Comparison of ENCODE assay signal across 8 cellular contexts in the genomic region with DNA sequence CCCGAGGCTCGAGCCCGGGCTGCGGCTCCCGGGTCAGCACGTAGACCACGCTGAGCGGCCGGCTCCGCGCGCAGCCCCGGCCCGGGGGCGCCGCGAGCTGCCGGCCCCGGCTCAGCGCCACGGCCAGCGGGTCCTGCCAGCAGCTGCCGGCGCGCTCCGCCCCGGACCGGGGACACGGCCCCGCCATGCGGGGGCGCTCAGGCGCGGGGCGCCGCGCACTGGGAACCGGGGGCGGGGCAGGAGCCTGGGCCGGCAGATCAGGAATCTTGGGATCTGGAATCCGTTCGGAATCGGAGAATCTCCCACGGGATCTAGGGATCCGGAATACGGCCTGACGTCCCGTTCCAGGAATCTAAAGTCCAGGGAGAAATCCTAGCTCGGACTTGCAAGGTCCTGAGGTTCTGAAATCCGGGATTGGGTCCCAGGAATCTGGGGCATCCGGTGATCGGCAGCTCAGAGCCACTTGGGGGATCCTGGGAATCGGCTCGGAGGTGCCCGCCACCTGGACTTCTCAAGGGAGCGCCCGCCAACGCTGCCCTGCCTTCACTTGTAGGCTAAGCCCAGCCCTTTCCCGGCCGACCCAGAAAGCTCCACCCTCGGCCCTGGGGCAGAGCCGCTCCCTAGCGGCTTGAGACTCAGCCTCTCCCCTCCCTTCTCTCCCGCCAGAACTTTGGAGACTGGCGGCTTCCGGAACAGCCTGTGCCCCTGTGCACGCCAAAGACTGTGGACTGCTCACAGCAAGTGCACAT. TPM values are rescaled to one million over a fixed set of nuclear protein-coding genes. Genes with fewer than 3 reads are reported as not detected.
DNase-seq lines count a peak whose midpoint lies in the region; ATAC-seq and TF ChIP-seq lines count a peak whose summit lies in the region.

A gene with protein sequence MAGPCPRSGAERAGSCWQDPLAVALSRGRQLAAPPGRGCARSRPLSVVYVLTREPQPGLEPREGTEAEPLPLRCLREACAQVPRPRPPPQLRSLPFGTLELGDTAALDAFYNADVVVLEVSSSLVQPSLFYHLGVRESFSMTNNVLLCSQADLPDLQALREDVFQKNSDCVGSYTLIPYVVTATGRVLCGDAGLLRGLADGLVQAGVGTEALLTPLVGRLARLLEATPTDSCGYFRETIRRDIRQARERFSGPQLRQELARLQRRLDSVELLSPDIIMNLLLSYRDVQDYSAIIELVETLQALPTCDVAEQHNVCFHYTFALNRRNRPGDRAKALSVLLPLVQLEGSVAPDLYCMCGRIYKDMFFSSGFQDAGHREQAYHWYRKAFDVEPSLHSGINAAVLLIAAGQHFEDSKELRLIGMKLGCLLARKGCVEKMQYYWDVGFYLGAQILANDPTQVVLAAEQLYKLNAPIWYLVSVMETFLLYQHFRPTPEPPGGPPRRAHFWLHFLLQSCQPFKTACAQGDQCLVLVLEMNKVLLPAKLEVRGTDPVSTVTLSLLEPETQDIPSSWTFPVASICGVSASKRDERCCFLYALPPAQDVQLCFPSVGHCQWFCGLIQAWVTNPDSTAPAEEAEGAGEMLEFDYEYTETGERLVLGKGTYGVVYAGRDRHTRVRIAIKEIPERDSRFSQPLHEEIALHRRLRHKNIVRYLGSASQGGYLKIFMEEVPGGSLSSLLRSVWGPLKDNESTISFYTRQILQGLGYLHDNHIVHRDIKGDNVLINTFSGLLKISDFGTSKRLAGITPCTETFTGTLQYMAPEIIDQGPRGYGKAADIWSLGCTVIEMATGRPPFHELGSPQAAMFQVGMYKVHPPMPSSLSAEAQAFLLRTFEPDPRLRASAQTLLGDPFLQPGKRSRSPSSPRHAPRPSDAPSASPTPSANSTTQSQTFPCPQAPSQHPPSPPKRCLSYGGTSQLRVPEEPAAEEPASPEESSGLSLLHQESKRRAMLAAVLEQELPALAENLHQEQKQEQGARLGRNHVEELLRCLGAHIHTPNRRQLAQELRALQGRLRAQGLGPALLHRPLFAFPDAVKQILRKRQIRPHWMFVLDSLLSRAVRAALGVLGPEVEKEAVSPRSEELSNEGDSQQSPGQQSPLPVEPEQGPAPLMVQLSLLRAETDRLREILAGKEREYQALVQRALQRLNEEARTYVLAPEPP (N-terminal part only) (minus strand): TSS at position 551 of the 749 bp plus-strand sequence. CDS start 364 bp downstream, at position 187.

- H3K36me3 ChIP-seq in DND-41 (ENCODE audit: insufficient read depth, low read length): no peaks in the 10 kb centered on the region

- H2AFZ ChIP-seq in DND-41 (ENCODE audit: low read depth, low read length): peak within 1 kb of the TSS; percentile 61

- ATAC-seq in DND-41 (ENCODE audit: insufficient read depth, low read depth) (peak; percentile 17; the same call in 2 of the 3 replicates), activated B cell treated with CpG ODN at 0.5 μM for 24 hours (ENCODE audit: low read depth) (peak; percentile 19), GM18517 (IDR thresholded peaks at IDR 0.05; ENCODE audit: unreplicated experiment) (no peak)
- peak; percentile 54 for ATAC-seq in effector memory CD8-positive, alpha-beta T cell (replicated peaks)

- no peaks in the 10 kb centered on the region for H4K20me1 ChIP-seq in DND-41 (ENCODE audit: insufficient read depth, low read length)

- H3K27ac Mint-ChIP-seq in HFFc6 (peak within 1 kb of the TSS; percentile 98), activated B cell treated with CpG ODN at 0.5 μM for 24 hours (peak within 1 kb of the TSS; percentile 68)
- H3K27ac Mint-ChIP-seq in effector memory CD8-positive, alpha-beta T cell: peak within 1 kb of the TSS in 1 of 2 donors; percentile 75

- H3K9me3 ChIP-seq in DND-41 (ENCODE audit: insufficient read depth, low read length, severe bottlenecking): no peaks in the 10 kb centered on the region

- peaks cover 19% of the 10 kb centered on the region for H3K4me1 Mint-ChIP-seq in HFFc6 (ENCODE audit: low read depth)
- H3K4me1 Mint-ChIP-seq in activated B cell treated with CpG ODN at 0.5 μM for 24 hours: peaks cover 60% of the 10 kb centered on the region
- H3K4me1 Mint-ChIP-seq in effector memory CD8-positive, alpha-beta T cell (ENCODE audit: low read depth in 2 of 2): peaks cover 13 to 29% of the 10 kb centered on the region in 2 donors

- TF ChIP-seq POLR2A in lower leg skin (IDR thresholded peaks at IDR 0.05): no peak

- CTCF ChIA-PET in activated B cell treated with CpG ODN at 0.5 μM for 24 hours (lab: Charles Lee): interaction anchor here (0.9 to 2.5 kb wide), 12 partner anchors 9 to 303 kb away, joined by 3 to 24 read pairs (median 5); partner anchors contain the start of gene AHDC1

- H3K4me3 Mint-ChIP-seq in HFFc6: peak within 1 kb of the TSS; percentile 92
- peak within 1 kb of the TSS; percentile 91 for H3K4me3 Mint-ChIP-seq in activated B cell treated with CpG ODN at 0.5 μM for 24 hours
- peak within 1 kb of the TSS; percentile 90 to 91 for H3K4me3 Mint-ChIP-seq in effector memory CD8-positive, alpha-beta T cell

- no peaks in the 10 kb centered on the region for H3K79me2 ChIP-seq in DND-41 (ENCODE audit: insufficient read depth, low read length)

- peaks cover 36% of the 10 kb centered on the region for H3K27me3 ChIP-seq in DND-41 (ENCODE audit: insufficient read depth, low read length, poor library complexity)

- no peaks in the 10 kb centered on the region for H3K9me3 Mint-ChIP-seq in HFFc6
- no peaks in the 10 kb centered on the region for H3K9me3 Mint-ChIP-seq in activated B cell treated with CpG ODN at 0.5 μM for 24 hours
- H3K9me3 Mint-ChIP-seq in effector memory CD8-positive, alpha-beta T cell: no peaks in the 10 kb centered on the region

- H3K4me3 ChIP-seq in DND-41 (ENCODE audit: low read depth in 1 of 2, low read length in 2 of 2) (peak within 1 kb of the TSS; percentile 32 to 58; a peak in 3 of 4 replicates), lower leg skin (ENCODE audit: low read depth, poor library complexity, severe bottlenecking) (peak within 1 kb of the TSS; percentile 62)

- 0% methylated on average over 29 of the region's 67 CpGs for WGBS in lower leg skin, 2 donors

- intact Hi-C loops in activated B cell treated with CpG ODN at 0.5 μM for 24 hours (cut with micrococcal nuclease): loop anchor here (10.0 kb wide), 1 partner anchor 1082 kb away; the partner anchor contains the start of gene SH3BGRL3
- intact Hi-C loops in lower leg skin (cut with DNase I; ENCODE audit: low total_unique reads): no loop called here

- peak within 1 kb of the TSS; percentile 82 for H3K4me2 ChIP-seq in DND-41 (ENCODE audit: insufficient read depth, low read length)

- POLR2A ChIA-PET in activated B cell treated with CpG ODN at 0.5 μM for 24 hours (lab: Charles Lee): interaction anchor here (0.6 to 3.6 kb wide), 8 partner anchors 10 to 292 kb away, joined by 3 to 22 read pairs (median 8); partner anchors contain the start of genes SYTL1 and TMEM222

- no peak within 1 kb of the TSS for H3K27ac ChIP-seq in DND-41 (ENCODE audit: low read length)

- H3K4me1 ChIP-seq in DND-41 (ENCODE audit: insufficient read depth, low read length): peaks cover 27% of the 10 kb centered on the region

- peak within 1 kb of the TSS; percentile 54 for H3K9ac ChIP-seq in DND-41 (ENCODE audit: low read depth, low read length)

- TF ChIP-seq CTCF in DND-41 (IDR thresholded peaks at IDR 0.05; ENCODE audit: borderline replicate concordance, extremely low read depth, low read length, poor library complexity, severe bottlenecking) (peak; percentile 38), HFFc6 (IDR thresholded peaks at IDR 0.05) (peak; percentile 60), activated B cell treated with CpG ODN at 0.5 μM for 24 hours (IDR thresholded peaks at IDR 0.05) (no peak), lower leg skin (IDR thresholded peaks at IDR 0.05) (no peak)

- H3K36me3 Mint-ChIP-seq in HFFc6 (ENCODE audit: low read depth) (peaks cover 9% of the 10 kb centered on the region; the same call in 1 of the 2 replicates), activated B cell treated with CpG ODN at 0.5 μM for 24 hours (ENCODE audit: low read depth) (no peaks in the 10 kb centered on the region)
- H3K36me3 Mint-ChIP-seq in effector memory CD8-positive, alpha-beta T cell (ENCODE audit: insufficient read depth): peaks cover 8% of the 10 kb centered on the region

- H3K27me3 Mint-ChIP-seq in HFFc6 (ENCODE audit: insufficient read depth) (peaks cover 2% of the 10 kb centered on the region), activated B cell treated with CpG ODN at 0.5 μM for 24 hours (no peaks in the 10 kb centered on the region)
- H3K27me3 Mint-ChIP-seq in effector memory CD8-positive, alpha-beta T cell: no peaks in the 10 kb centered on the region

- DNase-seq in DND-41 (peak; percentile 52), HFFc6 (peak; percentile 70), NCI-H2171 (lab: John Stamatoyannopoulos, UW) (peak; percentile 80), activated B cell treated with CpG ODN at 0.5 μM for 24 hours (no peak), lower leg skin (ENCODE audit: low spot score in 2 of 2) (peak; percentile 93 to 98)
- peak in 1 of 3 experiments; percentile 38 for DNase-seq in effector memory CD8-positive, alpha-beta T cell
- peak; percentile 69 for DNase-seq in stimulated activated CD8-positive, alpha-beta memory T cell treated with anti-CD3 and anti-CD28 coated beads, Interleukin-4, amount 100 ng/mL, for 48 hours

RNA-seq across cellular contexts. Expression of the gene that starts here (rescaled TPM):
- 10 to 100 TPM; 22.6 to 30.8 (median 27.7) TPM for total RNA-seq in HFFc6 (2021; fragmentation: NEBNext Ultra II Directional; extraction: Animal tissue kit (Norgen Biotek cat#: 25700))
- total RNA-seq in activated B cell treated with CpG ODN at 0.5 μM for 24 hours (4.6 and 7.4 TPM in 2 replicates), lower leg skin (100 to 1,000 TPM in 2 of 4 donors, 10 to 100 TPM in 2; 85.0 to 140 (median 100) TPM)

Comparison
In these comparisons a context has a peak if more than half of its experiments do, and no peak if none do; other contexts are left out.
1. CTCF ChIP-seq: peak in DND-41 (single experiment) and HFFc6 (single experiment); none in activated B cell treated with CpG ODN at 0.5 μM for 24 hours (single experiment) and lower leg skin (0 of 3).
2. Peak in every context shown above with its lines, with median percentiles within 50 percentile points of each other: H3K4me3 Mint-ChIP-seq.